In genomic region chr20:25237610-25238318, GRCh38 we compare ENCODE assay signal across 9 cellular contexts. TPM values are rescaled to one million over a fixed set of nuclear protein-coding genes. Genes with fewer than 3 reads are reported as not detected.
A peak's percentile ranks its signal among the peaks of the same experiment; 100 is the strongest.
DNase-seq lines count a peak whose midpoint lies in the region; ATAC-seq and TF ChIP-seq lines count a peak whose summit lies in the region.
"Had no signal": no experiment of that assay in that cellular context is flagged by ENCODE, and none has a peak within 500 bp of the region (broad histone marks: within the 10 kb centered on the region; RNA-seq: fewer than 3 reads in every experiment).

No MANE protein-coding gene starts in this region.

- WGBS in suprapubic skin, result 27% methylated on average over 10 of the region's 10 CpGs

- DNase-seq in COLO829 (ENCODE audit: low spot score), result peak; percentile 98
- DNase-seq in caudate nucleus (lab: John Stamatoyannopoulos, UW), result peak in 32 of 61 donors; percentile 13 to 93 (median 46)
- DNase-seq in suprapubic skin (ENCODE audit: low spot score in 2 of 2), result peak in 1 of 2 donors; percentile 86
- no peak for DNase-seq in NCI-H774 (lab: John Stamatoyannopoulos, UW)
- no peak for DNase-seq in GM10266 (ENCODE audit: extremely low spot score)
- DNase-seq: naive B cell had no signal

- H3K36me3 ChIP-seq in mucosa of rectum (ENCODE audit: control insufficient read depth in 2 of 2, insufficient read depth in 2 of 2, low read length in 2 of 2) (peaks cover 0 to 1% of the 10 kb centered on the region in 2 donors), suprapubic skin (no peaks in the 10 kb centered on the region)

- H3K36me3 Mint-ChIP-seq in T-helper 1 cell treated with Interleukin-12 subunit alpha and Interleukin-12 subunit beta and Interleukin-4 antibody, amounts not matched to agents 30 μg/mL and 1 μg/mL, for 36 hours (ENCODE audit: low read depth), result no peaks in the 10 kb centered on the region
- H3K36me3 Mint-ChIP-seq: naive B cell had no signal

- TF ChIP-seq CTCF in suprapubic skin (IDR thresholded peaks at IDR 0.05) (no peak), GM10266 (IDR thresholded peaks at IDR 0.05; ENCODE audit: control insufficient read depth, insufficient read depth, low read depth, missing control alignments) (no peak)

- peak overlapping the region; percentile 79 for H3K27ac Mint-ChIP-seq in T-helper 1 cell treated with Interleukin-12 subunit alpha and Interleukin-12 subunit beta and Interleukin-4 antibody, amounts not matched to agents 30 μg/mL and 1 μg/mL, for 36 hours

- H3K9me3 ChIP-seq in mucosa of rectum (ENCODE audit: control insufficient read depth in 2 of 2, low read length in 2 of 2) (no peaks in the 10 kb centered on the region), suprapubic skin (no peaks in the 10 kb centered on the region)

- TF ChIP-seq POLR2A in suprapubic skin (IDR thresholded peaks at IDR 0.05), result no peak

- H3K4me3 ChIP-seq in mucosa of rectum (ENCODE audit: low read length in 2 of 2) (no peak overlapping the region), suprapubic skin (no peak overlapping the region)

- no peaks in the 10 kb centered on the region for H3K9me3 Mint-ChIP-seq in T-helper 1 cell treated with Interleukin-12 subunit alpha and Interleukin-12 subunit beta and Interleukin-4 antibody, amounts not matched to agents 30 μg/mL and 1 μg/mL, for 36 hours

- H3K27ac ChIP-seq in caudate nucleus (ENCODE audit: low read depth, low read length) (peak overlapping the region; percentile 67), mucosa of rectum (ENCODE audit: low read depth in 2 of 2, low read length in 2 of 2) (peak overlapping the region; percentile 28 to 82), suprapubic skin (peak overlapping the region; percentile 87)

- H3K27me3 ChIP-seq in mucosa of rectum (ENCODE audit: control insufficient read depth in 2 of 2, insufficient read depth in 2 of 2, low read length in 2 of 2), result no peaks in the 10 kb centered on the region
- no peaks in the 10 kb centered on the region for H3K27me3 ChIP-seq in suprapubic skin

- H3K27me3 Mint-ChIP-seq in T-helper 1 cell treated with Interleukin-12 subunit alpha and Interleukin-12 subunit beta and Interleukin-4 antibody, amounts not matched to agents 30 μg/mL and 1 μg/mL, for 36 hours (ENCODE audit: low read depth), result peaks cover 9% of the 10 kb centered on the region

- H3K4me1 ChIP-seq in mucosa of rectum (ENCODE audit: control insufficient read depth in 2 of 2, insufficient read depth in 2 of 2, low read length in 2 of 2) (peaks cover 12 to 47% of the 10 kb centered on the region in 2 donors), suprapubic skin (peaks cover 47% of the 10 kb centered on the region)

- peak; percentile 93 for TF ChIP-seq EP300 in suprapubic skin (IDR thresholded peaks at IDR 0.05)

- H3K4me1 Mint-ChIP-seq in T-helper 1 cell treated with Interleukin-12 subunit alpha and Interleukin-12 subunit beta and Interleukin-4 antibody, amounts not matched to agents 30 μg/mL and 1 μg/mL, for 36 hours (ENCODE audit: low read depth), result peaks cover 19% of the 10 kb centered on the region

- H3K9ac ChIP-seq in mucosa of rectum (ENCODE audit: low read depth in 1 of 2, low read length in 2 of 2), result no peak overlapping the region

- ATAC-seq in HG03039 (IDR thresholded peaks at IDR 0.05; ENCODE audit: unreplicated experiment), result peak; percentile 51

- peak overlapping the region; percentile 19 for H3K4me3 Mint-ChIP-seq in T-helper 1 cell treated with Interleukin-12 subunit alpha and Interleukin-12 subunit beta and Interleukin-4 antibody, amounts not matched to agents 30 μg/mL and 1 μg/mL, for 36 hours

RNA-seq across cellular contexts. Expression of gene PYGB, which starts 10.1 kb away (rescaled TPM):
- 100 to 1,000 TPM; 142 to 247 (median 198) TPM for total RNA-seq in suprapubic skin

RNA-seq across cellular contexts. Expression of gene ENTPD6, which starts 42.3 kb away (rescaled TPM):
- total RNA-seq in suprapubic skin, result 100 to 1,000 TPM in 1 of 4 donors, 10 to 100 TPM in 3; 33.8 to 103 (median 47.0) TPM

Comparison
In these comparisons a context has a peak if more than half of its experiments do, and no peak if none do; other contexts are left out.
1. DNase-seq: peak in COLO829 (single experiment) and caudate nucleus (32 of 61); none in NCI-H774 (single experiment) and GM10266 (single experiment).
2. Peak in every context shown above with its lines, with median percentiles within 50 percentile points of each other: H3K27ac ChIP-seq.